Comparison of ENCODE assay signal across 8 cellular contexts in the genomic region with DNA sequence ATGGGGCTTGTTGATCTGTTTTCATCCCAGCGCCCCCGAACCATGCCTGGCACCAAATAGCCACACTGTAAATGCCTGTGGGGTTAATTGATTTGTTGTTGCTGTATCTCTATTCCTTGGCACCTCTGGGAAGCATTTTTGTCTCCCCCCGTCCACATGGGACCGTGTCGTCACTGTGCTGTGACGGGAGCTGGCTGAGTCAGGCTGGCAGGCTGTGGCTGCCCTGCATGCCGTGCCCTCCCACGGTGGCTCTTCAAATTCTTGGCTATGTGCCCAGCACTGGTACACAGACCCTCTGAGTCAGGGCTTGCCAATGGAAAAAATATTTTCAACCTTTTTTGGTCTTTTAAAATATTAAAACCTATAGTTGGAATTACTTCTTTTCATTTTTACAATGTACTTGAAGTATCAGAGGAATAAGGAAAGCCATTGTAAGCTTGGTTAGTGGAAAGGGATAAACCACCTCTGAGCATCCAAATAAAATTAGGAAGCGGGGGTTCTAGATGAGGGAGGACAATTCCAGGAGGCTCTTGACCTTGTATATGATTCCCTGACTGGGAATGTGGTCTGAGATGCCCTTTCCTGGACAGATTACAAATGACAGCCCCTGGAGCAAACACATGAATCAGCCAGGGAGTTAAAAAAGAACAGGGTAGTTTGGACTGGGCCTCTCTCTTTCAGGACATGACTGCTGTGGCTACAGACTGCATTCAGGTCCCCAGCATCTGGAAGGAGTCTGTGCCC. TPM values are rescaled to one million over a fixed set of nuclear protein-coding genes. Genes with fewer than 3 reads are reported as not detected.
DNase-seq lines count a peak whose midpoint lies in the region; ATAC-seq and TF ChIP-seq lines count a peak whose summit lies in the region.

No MANE protein-coding gene starts in this region.

- peaks cover 6% of the 10 kb centered on the region for H3K9me3 Mint-ChIP-seq in CD4-positive, alpha-beta T cell
- H3K9me3 Mint-ChIP-seq in activated naive CD4-positive, alpha-beta T cell treated with anti-CD3 and anti-CD28 coated beads for 36 hours, result peaks cover 20% of the 10 kb centered on the region
- H3K9me3 Mint-ChIP-seq in WTC11, result peaks cover 28% of the 10 kb centered on the region

- peak in 9 of 10 experiments; percentile 35 to 68 (median 54) for DNase-seq in CD4-positive, alpha-beta T cell
- DNase-seq in NCI-H2029 treated with DMSO at 0.1 percent for 48 hours (lab: John Stamatoyannopoulos, UW) (peak; percentile 37), cardiac septum (ENCODE audit: low spot score) (peak; percentile 85), WTC11 (ENCODE audit: low spot score) (no peak)
- DNase-seq in activated naive CD4-positive, alpha-beta T cell treated with anti-CD3 and anti-CD28 coated beads for 36 hours, result peak; percentile 69
- peak; percentile 39 to 61 for DNase-seq in stimulated activated CD4-positive, alpha-beta T cell treated with anti-CD3 and anti-CD28 coated beads, Interleukin-1b, Interleukin-23, amount 100 ng/mL, for 4 hours (ENCODE audit: low read depth in 2 of 2)
- DNase-seq in central memory CD4-positive, alpha-beta T cell, result no peak

- H3K27ac Mint-ChIP-seq in CD4-positive, alpha-beta T cell, result peak overlapping the region; percentile 95
- peak overlapping the region; percentile 87 for H3K27ac Mint-ChIP-seq in activated naive CD4-positive, alpha-beta T cell treated with anti-CD3 and anti-CD28 coated beads for 36 hours
- H3K27ac Mint-ChIP-seq in WTC11, result no peak overlapping the region

- no peaks in the 10 kb centered on the region for H3K27me3 Mint-ChIP-seq in CD4-positive, alpha-beta T cell
- H3K27me3 Mint-ChIP-seq in activated naive CD4-positive, alpha-beta T cell treated with anti-CD3 and anti-CD28 coated beads for 36 hours (ENCODE audit: low read depth), result no peaks in the 10 kb centered on the region
- H3K27me3 Mint-ChIP-seq in WTC11 (ENCODE audit: low read depth), result no peaks in the 10 kb centered on the region

- H3K36me3 Mint-ChIP-seq in CD4-positive, alpha-beta T cell (ENCODE audit: low read depth), result peaks cover 21% of the 10 kb centered on the region
- peaks cover 29% of the 10 kb centered on the region for H3K36me3 Mint-ChIP-seq in activated naive CD4-positive, alpha-beta T cell treated with anti-CD3 and anti-CD28 coated beads for 36 hours (ENCODE audit: low read depth)
- peaks cover 24% of the 10 kb centered on the region for H3K36me3 Mint-ChIP-seq in WTC11

- POLR2A ChIA-PET in CD4-positive, alpha-beta T cell (lab: Charles Lee), result interaction anchor here (0.6 to 2.2 kb wide), 5 partner anchors 8 to 146 kb away, joined by 3 to 10 read pairs (median 5); no protein-coding TSS in a partner anchor
- POLR2A ChIA-PET in WTC11 (lab: Charles Lee), result no interaction called here

- ATAC-seq in CD4-positive, alpha-beta T cell (ENCODE audit: poor library complexity), result peak; percentile 28
- ATAC-seq in HG02840 (IDR thresholded peaks at IDR 0.05; ENCODE audit: low FRiP score, unreplicated experiment) (no peak), WTC11 (no peak)

- no peak for TF ChIP-seq CTCF in CD4-positive, alpha-beta T cell (IDR thresholded peaks at IDR 0.05)
- no peak for TF ChIP-seq CTCF in WTC11 (IDR thresholded peaks at IDR 0.05)

- CTCF ChIA-PET in CD4-positive, alpha-beta T cell (lab: Charles Lee), result interaction anchor here (1.5 to 2.1 kb wide), 3 partner anchors 9 to 30 kb away, joined by 3 to 7 read pairs (median 6); no protein-coding TSS in a partner anchor
- CTCF ChIA-PET in activated naive CD4-positive, alpha-beta T cell treated with anti-CD3 and anti-CD28 coated beads for 36 hours (lab: Charles Lee), result interaction anchor here (3.0 kb wide), 1 partner anchor 10 kb away, joined by 29 read pairs; no protein-coding TSS in a partner anchor
- CTCF ChIA-PET in WTC11 (lab: Charles Lee), result no interaction called here

- H3K27me3 ChIP-seq in CD4-positive, alpha-beta T cell (ENCODE audit: control insufficient read depth, insufficient read depth, low read length), result no peaks in the 10 kb centered on the region

- H3K4me3 Mint-ChIP-seq in CD4-positive, alpha-beta T cell, result peak overlapping the region; percentile 68
- H3K4me3 Mint-ChIP-seq in activated naive CD4-positive, alpha-beta T cell treated with anti-CD3 and anti-CD28 coated beads for 36 hours, result no peak overlapping the region
- H3K4me3 Mint-ChIP-seq in WTC11, result no peak overlapping the region

- intact Hi-C loops in CD4-positive, alpha-beta T cell (cut with DNase I, micrococcal nuclease), result no loop called here
- intact Hi-C loops in activated naive CD4-positive, alpha-beta T cell treated with anti-CD3 and anti-CD28 coated beads for 36 hours (cut with micrococcal nuclease), result loop anchor here (1.0 kb wide), 1 partner anchor 9 kb away; no protein-coding TSS in a partner anchor
- intact Hi-C loops in cardiac septum (cut with DNase I), result no loop called here

- peak overlapping the region; percentile 38 for H3K27ac ChIP-seq in CD4-positive, alpha-beta T cell (ENCODE audit: low read depth, low read length)

- H3K9me3 ChIP-seq in CD4-positive, alpha-beta T cell (ENCODE audit: control insufficient read depth, low read length), result no peaks in the 10 kb centered on the region

- H3K4me1 Mint-ChIP-seq in CD4-positive, alpha-beta T cell (ENCODE audit: low read depth), result peaks cover 98% of the 10 kb centered on the region
- H3K4me1 Mint-ChIP-seq in activated naive CD4-positive, alpha-beta T cell treated with anti-CD3 and anti-CD28 coated beads for 36 hours (ENCODE audit: low read depth), result peaks cover 89% of the 10 kb centered on the region
- peaks cover 13% of the 10 kb centered on the region for H3K4me1 Mint-ChIP-seq in WTC11

TF ChIP-seq in WTC11, 78 proteins besides CTCF, POLR2A, EP300 and RAD21 (continues in another document):
- TF ChIP-seq HMGA2 (CRISPR knock-in tag; IDR thresholded peaks at IDR 0.05) (no peak), ZNF396 (CRISPR knock-in tag; IDR thresholded peaks at IDR 0.05; ENCODE audit: borderline replicate concordance) (no peak), ZBTB21 (CRISPR knock-in tag; IDR thresholded peaks at IDR 0.05; ENCODE audit: borderline replicate concordance) (no peak), MYBL2 (CRISPR knock-in tag; IDR thresholded peaks at IDR 0.05) (no peak), CREB1 (CRISPR knock-in tag; IDR thresholded peaks at IDR 0.05) (no peak), PRRX2 (CRISPR knock-in tag; IDR thresholded peaks at IDR 0.05) (no peak), GTF2I (CRISPR knock-in tag; conservative IDR thresholded peaks at IDR 0.05) (no peak), NR2C2 (CRISPR knock-in tag; IDR thresholded peaks at IDR 0.05) (no peak), FOXJ3 (CRISPR knock-in tag; IDR thresholded peaks at IDR 0.05; ENCODE audit: borderline replicate concordance) (no peak), SOX15 (CRISPR knock-in tag; IDR thresholded peaks at IDR 0.05) (no peak)
- TF ChIP-seq, protein P1, sequence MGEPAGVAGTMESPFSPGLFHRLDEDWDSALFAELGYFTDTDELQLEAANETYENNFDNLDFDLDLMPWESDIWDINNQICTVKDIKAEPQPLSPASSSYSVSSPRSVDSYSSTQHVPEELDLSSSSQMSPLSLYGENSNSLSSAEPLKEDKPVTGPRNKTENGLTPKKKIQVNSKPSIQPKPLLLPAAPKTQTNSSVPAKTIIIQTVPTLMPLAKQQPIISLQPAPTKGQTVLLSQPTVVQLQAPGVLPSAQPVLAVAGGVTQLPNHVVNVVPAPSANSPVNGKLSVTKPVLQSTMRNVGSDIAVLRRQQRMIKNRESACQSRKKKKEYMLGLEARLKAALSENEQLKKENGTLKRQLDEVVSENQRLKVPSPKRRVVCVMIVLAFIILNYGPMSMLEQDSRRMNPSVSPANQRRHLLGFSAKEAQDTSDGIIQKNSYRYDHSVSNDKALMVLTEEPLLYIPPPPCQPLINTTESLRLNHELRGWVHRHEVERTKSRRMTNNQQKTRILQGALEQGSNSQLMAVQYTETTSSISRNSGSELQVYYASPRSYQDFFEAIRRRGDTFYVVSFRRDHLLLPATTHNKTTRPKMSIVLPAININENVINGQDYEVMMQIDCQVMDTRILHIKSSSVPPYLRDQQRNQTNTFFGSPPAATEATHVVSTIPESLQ (CRISPR knock-in tag; IDR thresholded peaks at IDR 0.05), result no peak
- TF ChIP-seq, protein P2, sequence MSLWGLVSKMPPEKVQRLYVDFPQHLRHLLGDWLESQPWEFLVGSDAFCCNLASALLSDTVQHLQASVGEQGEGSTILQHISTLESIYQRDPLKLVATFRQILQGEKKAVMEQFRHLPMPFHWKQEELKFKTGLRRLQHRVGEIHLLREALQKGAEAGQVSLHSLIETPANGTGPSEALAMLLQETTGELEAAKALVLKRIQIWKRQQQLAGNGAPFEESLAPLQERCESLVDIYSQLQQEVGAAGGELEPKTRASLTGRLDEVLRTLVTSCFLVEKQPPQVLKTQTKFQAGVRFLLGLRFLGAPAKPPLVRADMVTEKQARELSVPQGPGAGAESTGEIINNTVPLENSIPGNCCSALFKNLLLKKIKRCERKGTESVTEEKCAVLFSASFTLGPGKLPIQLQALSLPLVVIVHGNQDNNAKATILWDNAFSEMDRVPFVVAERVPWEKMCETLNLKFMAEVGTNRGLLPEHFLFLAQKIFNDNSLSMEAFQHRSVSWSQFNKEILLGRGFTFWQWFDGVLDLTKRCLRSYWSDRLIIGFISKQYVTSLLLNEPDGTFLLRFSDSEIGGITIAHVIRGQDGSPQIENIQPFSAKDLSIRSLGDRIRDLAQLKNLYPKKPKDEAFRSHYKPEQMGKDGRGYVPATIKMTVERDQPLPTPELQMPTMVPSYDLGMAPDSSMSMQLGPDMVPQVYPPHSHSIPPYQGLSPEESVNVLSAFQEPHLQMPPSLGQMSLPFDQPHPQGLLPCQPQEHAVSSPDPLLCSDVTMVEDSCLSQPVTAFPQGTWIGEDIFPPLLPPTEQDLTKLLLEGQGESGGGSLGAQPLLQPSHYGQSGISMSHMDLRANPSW (CRISPR knock-in tag; conservative IDR thresholded peaks at IDR 0.05; ENCODE audit: low read depth), result no peak
- TF ChIP-seq, protein P3, sequence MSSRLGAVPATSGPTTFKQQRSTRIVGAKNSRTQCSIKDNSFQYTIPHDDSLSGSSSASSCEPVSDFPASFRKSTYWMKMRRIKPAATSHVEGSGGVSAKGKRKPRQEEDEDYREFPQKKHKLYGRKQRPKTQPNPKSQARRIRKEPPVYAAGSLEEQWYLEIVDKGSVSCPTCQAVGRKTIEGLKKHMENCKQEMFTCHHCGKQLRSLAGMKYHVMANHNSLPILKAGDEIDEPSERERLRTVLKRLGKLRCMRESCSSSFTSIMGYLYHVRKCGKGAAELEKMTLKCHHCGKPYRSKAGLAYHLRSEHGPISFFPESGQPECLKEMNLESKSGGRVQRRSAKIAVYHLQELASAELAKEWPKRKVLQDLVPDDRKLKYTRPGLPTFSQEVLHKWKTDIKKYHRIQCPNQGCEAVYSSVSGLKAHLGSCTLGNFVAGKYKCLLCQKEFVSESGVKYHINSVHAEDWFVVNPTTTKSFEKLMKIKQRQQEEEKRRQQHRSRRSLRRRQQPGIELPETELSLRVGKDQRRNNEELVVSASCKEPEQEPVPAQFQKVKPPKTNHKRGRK (CRISPR knock-in tag; IDR thresholded peaks at IDR 0.05; ENCODE audit: borderline replicate concordance), result no peak

RNA-seq across cellular contexts. Expression of a gene that starts 59.4 kb away (rescaled TPM):
- 100 to 1,000 TPM; 147 to 156 TPM for total RNA-seq in CD4-positive, alpha-beta T cell
- total RNA-seq in activated naive CD4-positive, alpha-beta T cell treated with anti-CD3 and anti-CD28 coated beads for 36 hours, result 10 to 100 TPM; 68.9 to 72.3 TPM
- total RNA-seq in cardiac septum (100 TPM), WTC11 (2021) (30.6 to 41.4 TPM (median 31.9 TPM) in 3 replicates)

Comparison
In these comparisons a context has a peak if more than half of its experiments do, and no peak if none do; other contexts are left out.
1. DNase-seq: peak in CD4-positive, alpha-beta T cell (9 of 10), NCI-H2029 treated with DMSO at 0.1 percent for 48 hours (single experiment), activated naive CD4-positive, alpha-beta T cell treated with anti-CD3 and anti-CD28 coated beads for 36 hours (single experiment), cardiac septum (single experiment) and stimulated activated CD4-positive, alpha-beta T cell treated with anti-CD3 and anti-CD28 coated beads, Interleukin-1b, Interleukin-23, amount 100 ng/mL, for 4 hours (2 of 2); none in WTC11 (single experiment) and central memory CD4-positive, alpha-beta T cell (single experiment).